ENCODE assay signal across 9 cellular contexts in genomic region chr4:39062094-39062493, GRCh38. TPM values are rescaled to one million over a fixed set of nuclear protein-coding genes. Genes with fewer than 3 reads are reported as not detected.
DNase-seq lines count a peak whose midpoint lies in the region; ATAC-seq and TF ChIP-seq lines count a peak whose summit lies in the region.
"Had no signal": no experiment of that assay in that cellular context is flagged by ENCODE, and none has a peak within 500 bp of the region (broad histone marks: within the 10 kb centered on the region; RNA-seq: fewer than 3 reads in every experiment).

Gene KLHL5 (plus strand): TSS chr4:39062232. CDS start chr4:39062653, 421 bp downstream.

- no peaks in the 10 kb centered on the region for H3K27me3 Mint-ChIP-seq in immature natural killer cell (ENCODE audit: low read depth in 3 of 3)

- H3K4me1 ChIP-seq in A673 (ENCODE audit: insufficient read depth, low read length, poor library complexity, severe bottlenecking) (no peaks in the 10 kb centered on the region), mesodermal cell (ENCODE audit: control insufficient read depth, insufficient read depth, low read length, poor library complexity, severe bottlenecking) (peaks cover 5% of the 10 kb centered on the region)

- no peak within 1 kb of the TSS for H3K4me3 Mint-ChIP-seq in immature natural killer cell

- BruUV-seq in A673 (replicated peaks; lab: Mats Ljungman, UMichigan): no TSS peak

- H3K36me3 ChIP-seq in A673 (ENCODE audit: insufficient read depth, low read length, poor library complexity, severe bottlenecking) (no peaks in the 10 kb centered on the region), mesodermal cell (ENCODE audit: control insufficient read depth, insufficient read depth, low read length) (no peaks in the 10 kb centered on the region)

- DNase-seq in A673 (ENCODE audit: low spot score) (no peak), LHCN-M2 (ENCODE audit: low read depth) (no peak), epithelial cell of proximal tubule (ENCODE audit: low read depth) (no peak), immature natural killer cell (no peak), NCI-H1436 treated with DMSO at 0.1 percent for 48 hours (lab: John Stamatoyannopoulos, UW) (no peak), cerebellar nuclear complex (lab: John Stamatoyannopoulos, UW) (no peak)

- H3K27me3 ChIP-seq in A673 (replicated peaks; ENCODE audit: insufficient read depth, low read depth, low read length, poor library complexity): no peaks in the 10 kb centered on the region

- H3K27ac ChIP-seq in A673 (ENCODE audit: low read depth, low read length, poor library complexity, severe bottlenecking) (no peak within 1 kb of the TSS), mesodermal cell (ENCODE audit: low read depth, low read length, severe bottlenecking) (peak within 1 kb of the TSS; percentile 74)
- H3K27ac ChIP-seq: skin epidermis had no signal

- H3K4me1 Mint-ChIP-seq in immature natural killer cell: peaks cover 7 to 13% of the 10 kb centered on the region in 2 donors

- no peak within 1 kb of the TSS for H3K4me3 ChIP-seq in A673 (ENCODE audit: low read depth, low read length, poor library complexity, severe bottlenecking)
- H3K4me3 ChIP-seq in epithelial cell of proximal tubule (ENCODE audit: low read depth, low read length): no peak within 1 kb of the TSS
- H3K4me3 ChIP-seq in mesodermal cell (ENCODE audit: extremely low read depth, insufficient read depth, low read length, poor library complexity, severe bottlenecking): no peak within 1 kb of the TSS
- H3K4me3 ChIP-seq: skin epidermis had no signal

- no peak for TF ChIP-seq CTCF in A673 (conservative IDR thresholded peaks at IDR 0.05; ENCODE audit: low read depth, low read length)
- no peak for TF ChIP-seq CTCF in epithelial cell of proximal tubule (conservative IDR thresholded peaks at IDR 0.05; ENCODE audit: low read depth, low read length)

- CTCF ChIA-PET in A673 (lab: Charles Lee): no interaction called here

- ATAC-seq in HG03280 (IDR thresholded peaks at IDR 0.05; ENCODE audit: unreplicated experiment): no peak

- 0% methylated on average over 1 to 2 of the region's 4 CpGs for WGBS in mesodermal cell (ENCODE audit: insufficient coverage in 2 of 2), 2 experiments

- no peaks in the 10 kb centered on the region for H3K36me3 Mint-ChIP-seq in immature natural killer cell

- H3K9me3 Mint-ChIP-seq in immature natural killer cell: no peaks in the 10 kb centered on the region

- intact Hi-C loops in A673 (cut with micrococcal nuclease; ENCODE audit: unreplicated experiment): no loop called here

- POLR2A ChIA-PET in A673 (lab: Charles Lee; ENCODE audit: low non-redundant PET): no interaction called here

- H3K9me3 ChIP-seq in A673 (ENCODE audit: low read depth, low read length, poor library complexity, severe bottlenecking): no peaks in the 10 kb centered on the region
- H3K9me3 ChIP-seq in mesodermal cell (ENCODE audit: control insufficient read depth, low read length): no peaks in the 10 kb centered on the region

- H3K27ac Mint-ChIP-seq in immature natural killer cell: peak within 1 kb of the TSS in 3 of 6 donors; percentile 44 to 54 (median 50)

RNA-seq across cellular contexts. Expression of gene KLHL5, which starts in this region (rescaled TPM):
- total RNA-seq in A673 (2021) (21.6 and 29.3 TPM in 2 replicates), LHCN-M2 (2014; rRNA removed) (48.6 and 52.1 TPM in 2 replicates), epithelial cell of proximal tubule (60.4 and 62.7 TPM in 2 replicates)
- 54.3 TPM for polyA plus RNA-seq in LHCN-M2 (2012)
- 65.7 TPM for polyA plus RNA-seq in mesodermal cell (2013, experiment 1 of 2)
- 66.3 TPM for polyA plus RNA-seq in mesodermal cell (2013, experiment 2 of 2)
- polyA plus RNA-seq in immature natural killer cell: 1 to 10 TPM; 5.5 to 8.9 (median 8.9) TPM
